In the genomic region with DNA sequence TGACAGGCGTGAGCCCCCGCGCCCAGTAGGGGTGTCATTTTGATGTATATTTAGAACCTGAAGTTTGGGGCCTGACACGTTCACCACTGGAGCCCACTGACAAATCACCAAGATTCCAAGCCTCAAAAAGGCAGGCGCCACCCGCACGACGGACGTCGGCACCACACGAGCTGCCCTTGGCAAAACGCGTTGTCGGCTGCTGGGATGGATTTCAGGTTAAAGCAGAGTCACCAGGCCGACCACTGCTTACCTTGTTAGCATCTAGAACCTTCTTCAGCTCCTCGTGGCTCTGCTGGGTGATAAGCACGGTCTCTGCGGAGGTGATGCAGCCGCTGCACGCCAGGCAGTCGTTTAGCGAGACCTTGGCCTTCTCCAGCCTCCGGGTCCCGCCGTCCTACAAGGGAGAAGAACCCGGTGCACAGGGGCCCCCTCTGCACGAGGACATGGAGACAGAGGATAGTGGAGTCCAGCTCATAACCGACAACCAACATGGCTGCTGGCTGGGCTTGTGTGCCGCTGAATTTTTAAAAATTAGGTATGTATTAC, we compare ENCODE assay signal across 10 cellular contexts.
"Had no signal": no experiment of that assay in that cellular context is flagged by ENCODE, and none has a peak within 500 bp of the region (broad histone marks: within the 10 kb centered on the region; RNA-seq: fewer than 3 reads in every experiment).

No MANE protein-coding gene starts in this region.

- H3K27me3 ChIP-seq: right atrium auricular region had no signal

- H3K9me3 Mint-ChIP-seq: activated naive CD8-positive, alpha-beta T cell treated with anti-CD3 and anti-CD28 coated beads, Interleukin-2, amount 50 U/mL, for 24 hours; activated T-cell treated with anti-CD3 and anti-CD28 coated beads, Interleukin-2, amount 50 U/mL, for 72 hours; mesothelial cell of epicardium; type B pancreatic cell had no signal

- H3K4me3 Mint-ChIP-seq: activated naive CD8-positive, alpha-beta T cell treated with anti-CD3 and anti-CD28 coated beads, Interleukin-2, amount 50 U/mL, for 24 hours; mesothelial cell of epicardium had no signal

- H3K27me3 Mint-ChIP-seq: activated naive CD8-positive, alpha-beta T cell treated with anti-CD3 and anti-CD28 coated beads, Interleukin-2, amount 50 U/mL, for 24 hours; type B pancreatic cell had no signal

- H3K4me3 ChIP-seq: esophagus muscularis mucosa, right atrium auricular region, smooth muscle cell had no signal

- DNase-seq: activated naive CD4-positive, alpha-beta T cell; activated naive CD8-positive, alpha-beta T cell treated with anti-CD3 and anti-CD28 coated beads, Interleukin-2, amount 50 U/mL, for 24 hours; activated T-cell treated with anti-CD3 and anti-CD28 coated beads, Interleukin-2, amount 50 U/mL, for 72 hours; hypothalamus; stimulated activated naive CD4-positive, alpha-beta T cell treated with Interleukin-2 at 50 U/mL for 16 hours had no signal

- H3K27ac Mint-ChIP-seq: mesothelial cell of epicardium, type B pancreatic cell had no signal

- H3K9me3 ChIP-seq: esophagus muscularis mucosa, right atrium auricular region had no signal

- H3K27ac ChIP-seq: esophagus muscularis mucosa, right atrium auricular region had no signal

- H3K36me3 Mint-ChIP-seq: type B pancreatic cell had no signal
